Comparison of ENCODE assay signal across 9 cellular contexts in genomic region chr19:41431426-41432386, GRCh38. TPM values are rescaled to one million over a fixed set of nuclear protein-coding genes. Genes with fewer than 3 reads are reported as not detected.
DNase-seq lines count a peak whose midpoint lies in the region; ATAC-seq, FAIRE-seq and TF ChIP-seq lines count a peak whose summit lies in the region.
"Had no signal": no experiment of that assay in that cellular context is flagged by ENCODE, and none has a peak within 500 bp of the region (broad histone marks: within the 10 kb centered on the region; RNA-seq: fewer than 3 reads in every experiment).

No MANE protein-coding gene starts in this region.

- RAD21 ChIA-PET in GM12878 (lab: Charles Lee; ENCODE audit: unreplicated experiment) = interaction anchor here (0.6 kb wide), 1 partner anchor 23 kb away, joined by 3 read pairs; no protein-coding TSS in a partner anchor

- H3K9ac ChIP-seq in KMS-11 (no peak overlapping the region), GM12878 (ENCODE audit: control insufficient read depth, insufficient read depth, low read length) (no peak overlapping the region)

- H4K20me1 ChIP-seq in KMS-11 (ENCODE audit: insufficient read depth) (no peaks in the 10 kb centered on the region), GM12878 (ENCODE audit: control insufficient read depth, insufficient read depth) (no peaks in the 10 kb centered on the region; the same call in 1 of the 2 replicates)

- H3K27ac ChIP-seq in CD8-positive, alpha-beta memory T cell (ENCODE audit: low read depth, low read length) = no peak overlapping the region
- H3K27ac ChIP-seq in KMS-11 (no peak overlapping the region), GM12878 (ENCODE audit: control insufficient read depth, insufficient read depth) (no peak overlapping the region), lower lobe of right lung (no peak overlapping the region)

- in situ Hi-C loops in GM12878 (cut with MboI) = no loop called here

- H3K36me3 ChIP-seq in CD8-positive, alpha-beta memory T cell (ENCODE audit: insufficient read depth, low read length) = peaks cover 16% of the 10 kb centered on the region
- H3K36me3 ChIP-seq in KMS-11 (ENCODE audit: insufficient read depth) (no peaks in the 10 kb centered on the region), GM12878 (ENCODE audit: control insufficient read depth in 2 of 2, insufficient read depth in 2 of 2, low read length in 1 of 2) (peaks cover 9 to 16% of the 10 kb centered on the region in 2 experiments), lower lobe of right lung (peaks cover 41% of the 10 kb centered on the region)

- H3K4me2 ChIP-seq in KMS-11 = no peak overlapping the region
- no peak overlapping the region for H3K4me2 ChIP-seq in GM12878 (ENCODE audit: control insufficient read depth, insufficient read depth)

- H3K27me3 ChIP-seq in CD8-positive, alpha-beta memory T cell (ENCODE audit: insufficient read depth, low read length, poor library complexity, severe bottlenecking) = no peaks in the 10 kb centered on the region
- H3K27me3 ChIP-seq in KMS-11 (ENCODE audit: insufficient read depth, low read depth) (no peaks in the 10 kb centered on the region), GM12878 (replicated peaks in 1 of 2; ENCODE audit: control insufficient read depth in 2 of 2, insufficient read depth in 2 of 2, low read length in 1 of 2) (no peaks in the 10 kb centered on the region), lower lobe of right lung (ENCODE audit: low read depth) (no peaks in the 10 kb centered on the region)

- H2AFZ ChIP-seq in KMS-11 (ENCODE audit: low read depth) (no peak overlapping the region), GM12878 (ENCODE audit: control insufficient read depth, low read depth, low read length) (no peak overlapping the region)

- peaks cover 6 to 49% (median 7%) of the 10 kb centered on the region in 3 donors for H3K36me3 Mint-ChIP-seq in CD8-positive, alpha-beta memory T cell

- FAIRE-seq in GM12878 (lab: Jason Lieb, UNC) = no peak

- peak; percentile 49 for TF ChIP-seq RAD21 in GM12878 (IDR thresholded peaks at IDR 0.05; ENCODE audit: insufficient read depth, low read depth, low read length)

- POLR2A ChIA-PET in CD8-positive, alpha-beta memory T cell (lab: Charles Lee) = no interaction called here
- POLR2A ChIA-PET in GM12878 (lab: Charles Lee) = no interaction called here

- intact Hi-C loops in GM12878 (cut with micrococcal nuclease; ENCODE audit: unreplicated experiment) (no loop called here), lower lobe of right lung (cut with DNase I) (no loop called here)

- CTCF ChIA-PET in CD8-positive, alpha-beta memory T cell (lab: Charles Lee) = interaction anchor here (1.1 to 1.9 kb wide), 8 partner anchors 10 to 80 kb away, joined by 3 to 6 read pairs (median 4); partner anchors contain the start of gene B9D2
- CTCF ChIA-PET in GM12878 (lab: Yijun Ruan, JAX) = interaction anchor here (0.6 to 1.7 kb wide), 7 partner anchors 8 to 138 kb away, joined by 3 to 7 read pairs (median 5); partner anchors contain the start of gene DMAC2

- H3K27me3 Mint-ChIP-seq in CD8-positive, alpha-beta memory T cell = peaks cover 0 to 2% of the 10 kb centered on the region in 2 donors

- TF ChIP-seq EP300 in GM12878 (IDR thresholded peaks at IDR 0.05; ENCODE audit: borderline replicate concordance in 1 of 2, control insufficient read depth in 1 of 2, low read depth in 2 of 2, low read length in 2 of 2) = no peak

- peaks cover 17% of the 10 kb centered on the region for H3K4me1 ChIP-seq in CD8-positive, alpha-beta memory T cell (ENCODE audit: insufficient read depth, low read length)
- H3K4me1 ChIP-seq in KMS-11 (ENCODE audit: low read depth, poor library complexity, severe bottlenecking) (no peaks in the 10 kb centered on the region), GM12878 (ENCODE audit: control insufficient read depth, insufficient read depth, low read length) (peaks cover 9% of the 10 kb centered on the region), lower lobe of right lung (peaks cover 16% of the 10 kb centered on the region)

- H3K27ac Mint-ChIP-seq in CD8-positive, alpha-beta memory T cell = peak overlapping the region in 7 of 8 donors; percentile 11 to 96 (median 68)

- no peaks in the 10 kb centered on the region for H3K9me3 ChIP-seq in CD8-positive, alpha-beta memory T cell (ENCODE audit: low read length)
- H3K9me3 ChIP-seq in GM12878 (replicated peaks; ENCODE audit: control insufficient read depth, insufficient read depth, low read length) (no peaks in the 10 kb centered on the region), lower lobe of right lung (no peaks in the 10 kb centered on the region)

- whole genome bisulfite sequencing in GM12878 (ENCODE audit: insufficient coverage, insufficient replicate concordance, low lambda C conversion rate, missing lambda C conversion rate) = 94% methylated on average over 23 of the region's 23 CpGs

- SMC1A ChIA-PET in GM12878 (lab: Charles Lee; ENCODE audit: uncharacterized antibody, unreplicated experiment) = interaction anchor here (1.0 kb wide), 1 partner anchor 33 kb away, joined by 4 read pairs; no protein-coding TSS in a partner anchor

- H3K79me2 ChIP-seq in KMS-11 (ENCODE audit: insufficient read depth, low read depth) (no peaks in the 10 kb centered on the region), GM12878 (ENCODE audit: control insufficient read depth, insufficient read depth, low read length) (no peaks in the 10 kb centered on the region; the same call in 1 of the 2 replicates)

- ATAC-seq in GM12878 (no peak), lower lobe of right lung (no peak), GM21717 (IDR thresholded peaks at IDR 0.05; ENCODE audit: unreplicated experiment) (no peak), HG02884 (IDR thresholded peaks at IDR 0.05; ENCODE audit: unreplicated experiment) (no peak), HG02798 (IDR thresholded peaks at IDR 0.05; ENCODE audit: poor library complexity, unreplicated experiment) (no peak)

- TF ChIP-seq CTCF in KMS-11 (conservative IDR thresholded peaks at IDR 0.05; ENCODE audit: low read depth, low read length) (peak; percentile 58), GM12878 (IDR thresholded peaks at IDR 0.05 in 2 of 3, conservative IDR thresholded peaks at IDR 0.05 in 1 of 3; ENCODE audit: control insufficient read depth in 2 of 3, extremely low read depth in 1 of 3, insufficient read depth in 1 of 3, low read depth in 3 of 3, low read length in 3 of 3) (peak; percentile 30 to 38 (median 35); a peak in 3 of 6 replicates), lower lobe of right lung (IDR thresholded peaks at IDR 0.05) (peak; percentile 41)

- H3K9me3 Mint-ChIP-seq in CD8-positive, alpha-beta memory T cell = no peaks in the 10 kb centered on the region

- TF ChIP-seq POLR2A in GM12878 (IDR thresholded peaks at IDR 0.05; ENCODE audit: low read depth, low read length) = 0 out of 2 replicates have a peak, but pooled peaks have one; percentile 35

- H3K4me3 ChIP-seq in CD8-positive, alpha-beta memory T cell (ENCODE audit: low read length) = no peak overlapping the region
- no peak overlapping the region for H3K4me3 ChIP-seq in KMS-11 (IDR thresholded peaks at IDR 0.05; ENCODE audit: insufficient read depth, low read depth, low read length)
- no peak overlapping the region for H3K4me3 ChIP-seq in GM12878
- no peak overlapping the region for H3K4me3 ChIP-seq in lower lobe of right lung

- H3K4me1 Mint-ChIP-seq in CD8-positive, alpha-beta memory T cell = peaks cover 31 to 47% (median 37%) of the 10 kb centered on the region in 3 donors

- H3K4me3 Mint-ChIP-seq in CD8-positive, alpha-beta memory T cell = peak overlapping the region in 2 of 7 donors; percentile 30 to 69

- no TSS peak for BruUV-seq in GM12878 (replicated peaks; lab: Mats Ljungman, UMichigan)

- no peak for DNase-seq in CD8-positive, alpha-beta memory T cell
- DNase-seq in GM12878 (ENCODE audit: low read depth, low spot score) = no peak
- DNase-seq in lower lobe of right lung = peak; percentile 57
- DNase-seq in nucleus accumbens (lab: John Stamatoyannopoulos, UW) = no peak

RNA-seq across cellular contexts. Expression of gene B3GNT8, which starts 4.5 kb away (rescaled TPM):
- under 1 TPM; 0.66 to 0.91 TPM for total RNA-seq in CD8-positive, alpha-beta memory T cell
- 11.1 TPM for polyA plus RNA-seq in CD8-positive, alpha-beta memory T cell
- total RNA-seq in GM12878 (2013; cell fraction: nucleolus; rRNA removed) = 0.24 TPM in 1 of 2 replicates, not detected in the other
- total RNA-seq in GM12878 (2014; rRNA removed) (0.05 and 0.06 TPM in 2 replicates), GM12878 (2014; rRNA removed; fragmentation: Illumina TruSeq; extraction: Trizol) (not detected in 2 replicates), GM12878 (2021) (1.1 and 1.2 TPM in 2 replicates), lower lobe of right lung (22.5 TPM)
- polyA plus RNA-seq in GM12878 (2011; ENCODE audit: low read depth) = not detected
- polyA plus RNA-seq in GM12878 (2011; rRNA removed) (not detected in 2 replicates), GM12878 (2014; fragmentation: Illumina TruSeq; extraction: Trizol) (0.44 TPM in 1 of 2 replicates, not detected in the other), GM12878 (2014; fragmentation: Nextera tagmentation; extraction: Ambion mirVana) (not detected), GM12878 (2014; rRNA removed) (0.08 and 0.23 TPM in 2 replicates), GM12878 (2016; fragmentation: Nextera tagmentation; extraction: Ambion mirVana) (under 1 TPM; 0.17 to 0.58 TPM)
- not detected in 2 replicates for polyA plus RNA-seq in GM12878 (2011; cell fraction: cytosol; rRNA removed)
- polyA plus RNA-seq in GM12878 (2011; cell fraction: nucleus; rRNA removed) = 0.09 and 0.15 TPM in 2 replicates
- 0.35 and 0.50 TPM in 2 replicates for polyA plus RNA-seq in GM12878 (2012)
- not detected in 2 replicates for polyA minus RNA-seq in GM12878 (2011; rRNA and poly(A)+ RNA removed)
- polyA minus RNA-seq in GM12878 (2011; cell fraction: cytosol; rRNA and poly(A)+ RNA removed) = not detected in 2 replicates
- not detected in 2 replicates for polyA minus RNA-seq in GM12878 (2011; cell fraction: nucleus; rRNA and poly(A)+ RNA removed)
- polyA plus RNA-seq: neural cell had no signal

RNA-seq across cellular contexts. Expression of gene DMAC2, which starts 8.0 kb away (rescaled TPM):
- 10 to 100 TPM; 74.1 to 76.2 TPM for total RNA-seq in CD8-positive, alpha-beta memory T cell
- polyA plus RNA-seq in CD8-positive, alpha-beta memory T cell = 56.8 TPM
- total RNA-seq in GM12878 (2013; cell fraction: nucleolus; rRNA removed) = 10.3 and 10.4 TPM in 2 replicates
- total RNA-seq in GM12878 (2014; rRNA removed) (43.1 and 43.2 TPM in 2 replicates), GM12878 (2014; rRNA removed; fragmentation: Illumina TruSeq; extraction: Trizol) (30.4 and 35.3 TPM in 2 replicates), GM12878 (2021) (45.6 and 48.3 TPM in 2 replicates), lower lobe of right lung (57.7 TPM)
- polyA plus RNA-seq in GM12878 (2011; ENCODE audit: low read depth) = 20.5 TPM
- polyA plus RNA-seq in GM12878 (2011; rRNA removed) (34.0 and 42.2 TPM in 2 replicates), GM12878 (2014; fragmentation: Illumina TruSeq; extraction: Trizol) (17.9 and 38.1 TPM in 2 replicates), GM12878 (2014; fragmentation: Nextera tagmentation; extraction: Ambion mirVana) (10 to 100 TPM; 10.8 to 14.8 TPM), GM12878 (2014; rRNA removed) (52.7 and 57.2 TPM in 2 replicates), GM12878 (2016; fragmentation: Nextera tagmentation; extraction: Ambion mirVana) (10 to 100 TPM; 45.4 to 54.3 TPM)
- 74.4 and 76.4 TPM in 2 replicates for polyA plus RNA-seq in GM12878 (2011; cell fraction: cytosol; rRNA removed)
- polyA plus RNA-seq in GM12878 (2011; cell fraction: nucleus; rRNA removed) = 39.3 and 47.7 TPM in 2 replicates
- polyA plus RNA-seq in GM12878 (2012) = 31.8 and 38.7 TPM in 2 replicates
- polyA minus RNA-seq in GM12878 (2011; rRNA and poly(A)+ RNA removed) = 39.6 and 53.1 TPM in 2 replicates
- 20.3 and 20.7 TPM in 2 replicates for polyA minus RNA-seq in GM12878 (2011; cell fraction: cytosol; rRNA and poly(A)+ RNA removed)
- polyA minus RNA-seq in GM12878 (2011; cell fraction: nucleus; rRNA and poly(A)+ RNA removed) = 5.3 and 8.1 TPM in 2 replicates

RNA-seq across cellular contexts. Expression of gene ERICH4, which starts 11.2 kb away (rescaled TPM):
- total RNA-seq in CD8-positive, alpha-beta memory T cell = not detected
- polyA plus RNA-seq in CD8-positive, alpha-beta memory T cell = not detected
- total RNA-seq in GM12878 (2013; cell fraction: nucleolus; rRNA removed) = not detected in 2 replicates
- total RNA-seq in GM12878 (2014; rRNA removed) (not detected in 2 replicates), GM12878 (2014; rRNA removed; fragmentation: Illumina TruSeq; extraction: Trizol) (not detected in 2 replicates), GM12878 (2021) (not detected in 2 replicates), lower lobe of right lung (not detected)
- polyA plus RNA-seq in GM12878 (2011; ENCODE audit: low read depth) = not detected
- polyA plus RNA-seq in GM12878 (2011; rRNA removed) (not detected in 2 replicates), GM12878 (2014; fragmentation: Illumina TruSeq; extraction: Trizol) (not detected in 2 replicates), GM12878 (2014; fragmentation: Nextera tagmentation; extraction: Ambion mirVana) (not detected), GM12878 (2014; rRNA removed) (not detected in 2 replicates), GM12878 (2016; fragmentation: Nextera tagmentation; extraction: Ambion mirVana) (not detected)
- polyA plus RNA-seq in GM12878 (2011; cell fraction: cytosol; rRNA removed) = not detected in 2 replicates
- not detected in 2 replicates for polyA plus RNA-seq in GM12878 (2011; cell fraction: nucleus; rRNA removed)
- polyA plus RNA-seq in GM12878 (2012) = not detected in 2 replicates
- polyA minus RNA-seq in GM12878 (2011; rRNA and poly(A)+ RNA removed) = not detected in 2 replicates
- not detected in 2 replicates for polyA minus RNA-seq in GM12878 (2011; cell fraction: cytosol; rRNA and poly(A)+ RNA removed)
- polyA minus RNA-seq in GM12878 (2011; cell fraction: nucleus; rRNA and poly(A)+ RNA removed) = not detected in 2 replicates
- polyA plus RNA-seq: neural cell had no signal

RNA-seq across cellular contexts. Expression of gene BCKDHA, which starts 34.1 kb away (rescaled TPM):
- total RNA-seq in CD8-positive, alpha-beta memory T cell = 10 to 100 TPM; 18.5 to 23.5 TPM
- polyA plus RNA-seq in CD8-positive, alpha-beta memory T cell = 52.1 TPM
- total RNA-seq in GM12878 (2013; cell fraction: nucleolus; rRNA removed) = 45.1 and 48.8 TPM in 2 replicates
- total RNA-seq in GM12878 (2014; rRNA removed) (90.9 and 107 TPM in 2 replicates), GM12878 (2014; rRNA removed; fragmentation: Illumina TruSeq; extraction: Trizol) (19.2 and 23.9 TPM in 2 replicates), GM12878 (2021) (33.5 and 41.7 TPM in 2 replicates), lower lobe of right lung (13.4 TPM)
- 14.8 TPM for polyA plus RNA-seq in GM12878 (2011; ENCODE audit: low read depth)
- polyA plus RNA-seq in GM12878 (2011; rRNA removed) (10.8 and 51.3 TPM in 2 replicates), GM12878 (2014; fragmentation: Illumina TruSeq; extraction: Trizol) (13.7 and 41.5 TPM in 2 replicates), GM12878 (2014; fragmentation: Nextera tagmentation; extraction: Ambion mirVana) (10 to 100 TPM in 1 of 2 experiments, 1 to 10 TPM in 1; 9.9 to 28.7 TPM), GM12878 (2014; rRNA removed) (68.1 and 73.1 TPM in 2 replicates), GM12878 (2016; fragmentation: Nextera tagmentation; extraction: Ambion mirVana) (100 to 1,000 TPM in 1 of 2 experiments, 10 to 100 TPM in 1; 99.8 to 105 TPM)
- polyA plus RNA-seq in GM12878 (2011; cell fraction: cytosol; rRNA removed) = 77.5 and 123 TPM in 2 replicates
- polyA plus RNA-seq in GM12878 (2011; cell fraction: nucleus; rRNA removed) = 139 and 153 TPM in 2 replicates
- polyA plus RNA-seq in GM12878 (2012) = 64.0 and 79.5 TPM in 2 replicates
- polyA minus RNA-seq in GM12878 (2011; rRNA and poly(A)+ RNA removed) = 16.3 and 43.2 TPM in 2 replicates
- 26.5 and 33.1 TPM in 2 replicates for polyA minus RNA-seq in GM12878 (2011; cell fraction: cytosol; rRNA and poly(A)+ RNA removed)
- polyA minus RNA-seq in GM12878 (2011; cell fraction: nucleus; rRNA and poly(A)+ RNA removed) = 27.3 and 31.9 TPM in 2 replicates

RNA-seq across cellular contexts. Expression of gene EXOSC5, which starts 34.5 kb away (rescaled TPM):
- total RNA-seq in CD8-positive, alpha-beta memory T cell = 10 to 100 TPM; 48.5 to 52.3 TPM
- 49.5 TPM for polyA plus RNA-seq in CD8-positive, alpha-beta memory T cell
- total RNA-seq in GM12878 (2013; cell fraction: nucleolus; rRNA removed) = 18.8 and 27.0 TPM in 2 replicates
- total RNA-seq in GM12878 (2014; rRNA removed) (38.8 and 44.3 TPM in 2 replicates), GM12878 (2014; rRNA removed; fragmentation: Illumina TruSeq; extraction: Trizol) (28.1 and 30.7 TPM in 2 replicates), GM12878 (2021) (57.8 and 62.7 TPM in 2 replicates), lower lobe of right lung (13.2 TPM)
- 21.5 TPM for polyA plus RNA-seq in GM12878 (2011; ENCODE audit: low read depth)
- polyA plus RNA-seq in GM12878 (2011; rRNA removed) (26.0 and 61.0 TPM in 2 replicates), GM12878 (2014; fragmentation: Illumina TruSeq; extraction: Trizol) (2.5 and 15.8 TPM in 2 replicates), GM12878 (2014; fragmentation: Nextera tagmentation; extraction: Ambion mirVana) (10 to 100 TPM; 20.6 to 25.3 TPM), GM12878 (2014; rRNA removed) (74.2 and 88.9 TPM in 2 replicates), GM12878 (2016; fragmentation: Nextera tagmentation; extraction: Ambion mirVana) (100 to 1,000 TPM; 116 to 123 TPM)
- polyA plus RNA-seq in GM12878 (2011; cell fraction: cytosol; rRNA removed) = 87.8 and 129 TPM in 2 replicates
- polyA plus RNA-seq in GM12878 (2011; cell fraction: nucleus; rRNA removed) = 70.8 and 78.6 TPM in 2 replicates
- polyA plus RNA-seq in GM12878 (2012) = 48.6 and 84.3 TPM in 2 replicates
- 14.6 and 32.7 TPM in 2 replicates for polyA minus RNA-seq in GM12878 (2011; rRNA and poly(A)+ RNA removed)
- 13.9 and 16.2 TPM in 2 replicates for polyA minus RNA-seq in GM12878 (2011; cell fraction: cytosol; rRNA and poly(A)+ RNA removed)
- polyA minus RNA-seq in GM12878 (2011; cell fraction: nucleus; rRNA and poly(A)+ RNA removed) = 14.7 and 20.0 TPM in 2 replicates

Comparison
In these comparisons a context has a peak if more than half of its experiments do, and no peak if none do; other contexts are left out.
1. RNA of gene B3GNT8, which starts 4.5 kb away (total RNA-seq): 22.5 TPM in lower lobe of right lung (single experiment); 0.66 to 0.91 TPM in CD8-positive, alpha-beta memory T cell and 0.05 to 1.2 TPM in GM12878; every median in the first group is over 10 times any median in the second.
2. Peak in every context shown above with its lines, with median percentiles within 50 percentile points of each other: CTCF ChIP-seq.